ENCODE assay signal across 1 cellular context in genomic region chr1:229339520-229339919, GRCh38.
TF ChIP-seq lines count a peak whose summit lies in the region.

No MANE protein-coding gene starts in this region.

TF ChIP-seq in K562, 482 proteins besides CTCF, POLR2A, EP300 and RAD21 (continued from another document):
- TF ChIP-seq GMEB1 (CRISPR knock-in tag; IDR thresholded peaks at IDR 0.05) (no peak), MEF2A (IDR thresholded peaks at IDR 0.05; ENCODE audit: control insufficient read depth, low read depth, low read length) (no peak), ZNF785 (CRISPR knock-in tag; IDR thresholded peaks at IDR 0.05) (no peak), NCOA6 (IDR thresholded peaks at IDR 0.05) (no peak), CREBBP (IDR thresholded peaks at IDR 0.05; ENCODE audit: low read depth, low read length) (no peak), ADNP (tag; IDR thresholded peaks at IDR 0.05) (no peak), NFATC3 (IDR thresholded peaks at IDR 0.05) (no peak), STAT5B (CRISPR knock-in tag; IDR thresholded peaks at IDR 0.05) (no peak), TFAP4 (CRISPR knock-in tag; IDR thresholded peaks at IDR 0.05; ENCODE audit: borderline replicate concordance) (no peak), CCAR2 (IDR thresholded peaks at IDR 0.05; ENCODE audit: low read depth, low read length) (no peak)
